In genomic region chr2:155368934-155369333, GRCh38 we compare ENCODE assay signal across 9 cellular contexts.
A peak's percentile ranks its signal among the peaks of the same experiment; 100 is the strongest.
DNase-seq lines count a peak whose midpoint lies in the region; ATAC-seq and TF ChIP-seq lines count a peak whose summit lies in the region.
"Had no signal": no experiment of that assay in that cellular context is flagged by ENCODE, and none has a peak within 500 bp of the region (broad histone marks: within the 10 kb centered on the region; RNA-seq: fewer than 3 reads in every experiment).

No MANE protein-coding gene starts in this region.

- H3K27ac ChIP-seq in cardiac muscle cell: no peak overlapping the region
- H3K27ac ChIP-seq in right atrium auricular region: no peak overlapping the region

- H3K9me3 ChIP-seq in cardiac muscle cell (ENCODE audit: low read depth): no peaks in the 10 kb centered on the region
- H3K9me3 ChIP-seq in right atrium auricular region: no peaks in the 10 kb centered on the region

- H3K4me3 ChIP-seq in cardiac muscle cell (no peak overlapping the region), right atrium auricular region (no peak overlapping the region)

- H3K36me3 ChIP-seq in cardiac muscle cell (no peaks in the 10 kb centered on the region), right atrium auricular region (no peaks in the 10 kb centered on the region)

- no peaks in the 10 kb centered on the region for H3K4me1 ChIP-seq in cardiac muscle cell (ENCODE audit: low read depth)
- H3K4me1 ChIP-seq in right atrium auricular region: no peaks in the 10 kb centered on the region

- intact Hi-C loops in head of caudate nucleus (cut with DNase I) (no loop called here), Right ventricle myocardium superior (cut with DNase I) (no loop called here)

- ATAC-seq in Right ventricle myocardium superior (ENCODE audit: poor library complexity): no peak

- DNase-seq in cardiac muscle cell (ENCODE audit: low read depth in 1 of 2, low spot score in 1 of 2) (peak; percentile 20 to 34), right atrium auricular region (ENCODE audit: low spot score) (no peak), NCI-H2227 (lab: John Stamatoyannopoulos, UW; ENCODE audit: unreplicated experiment) (peak; percentile 64), dedifferentiated amniotic fluid mesenchymal stem cell (ENCODE audit: extremely low spot score) (peak; percentile 26), ureter (ENCODE audit: low spot score) (no peak), NCI-H2029 (lab: John Stamatoyannopoulos, UW) (no peak), head of caudate nucleus (no peak), Right ventricle myocardium superior (no peak)
- DNase-seq: DMS79 had no signal

- TF ChIP-seq CTCF in cardiac muscle cell (IDR thresholded peaks at IDR 0.05; ENCODE audit: low read depth, low read length) (peak; percentile 19), right atrium auricular region (IDR thresholded peaks at IDR 0.05) (peak in 1 of 2 donors; percentile 45)

- no peaks in the 10 kb centered on the region for H3K27me3 ChIP-seq in cardiac muscle cell
- no peaks in the 10 kb centered on the region for H3K27me3 ChIP-seq in right atrium auricular region

Comparison
In these comparisons a context has a peak if more than half of its experiments do, and no peak if none do; other contexts are left out.
1. DNase-seq: peak in cardiac muscle cell (2 of 2), NCI-H2227 (single experiment) and dedifferentiated amniotic fluid mesenchymal stem cell (single experiment); none in right atrium auricular region (single experiment), ureter (single experiment), NCI-H2029 (single experiment), head of caudate nucleus (0 of 42) and Right ventricle myocardium superior (single experiment).